22 cellular contexts compared by ENCODE assay signal in genomic region chr10:116802876-116803275, GRCh38. TPM values are rescaled to one million over a fixed set of nuclear protein-coding genes. Genes with fewer than 3 reads are reported as not detected.
"Had no signal": no experiment of that assay in that cellular context is flagged by ENCODE, and none has a peak within 500 bp of the region (broad histone marks: within the 10 kb centered on the region; RNA-seq: fewer than 3 reads in every experiment).

No MANE protein-coding gene starts in this region.

- DNase-seq: Karpas-422, KG1, MG63, NCI-H1092, NCI-H1105 treated with DMSO at 0.1 percent for 48 hours, NCI-H1417 treated with DMSO at 0.1 percent for 48 hours, NCI-H146, NCI-H1694 treated with DMSO at 0.1 percent for 48 hours, NCI-H1930, NCI-H2081 treated with DMSO at 0.1 percent for 48 hours, NCI-H2171, NCI-H345, NCI-H446 treated with DMSO at 0.1 percent for 48 hours, NCI-H510A treated with DMSO at 0.1 percent for 48 hours, NCI-H526 treated with DMSO at 0.1 percent for 48 hours, NCI-H748 treated with DMSO at 0.1 percent for 48 hours, Right ventricle myocardium superior, RPMI8226, SIG-M5 had no signal

- H3K27ac ChIP-seq: SJSA1, SK-N-MC had no signal

- H3K4me3 ChIP-seq: MG63, SJSA1, SK-N-MC had no signal

- H3K9me3 ChIP-seq: MG63, SJSA1 had no signal

- H3K4me1 ChIP-seq: SJSA1 had no signal

- H3K36me3 ChIP-seq: MG63, SJSA1 had no signal

- H3K27me3 ChIP-seq: MG63, SJSA1 had no signal

RNA-seq across cellular contexts. Expression of gene ENO4, which starts 46.4 kb away (rescaled TPM):
- total RNA-seq: HT1080, SJSA1 had no signal
